28 cellular contexts compared by ENCODE assay signal in the genomic region with DNA sequence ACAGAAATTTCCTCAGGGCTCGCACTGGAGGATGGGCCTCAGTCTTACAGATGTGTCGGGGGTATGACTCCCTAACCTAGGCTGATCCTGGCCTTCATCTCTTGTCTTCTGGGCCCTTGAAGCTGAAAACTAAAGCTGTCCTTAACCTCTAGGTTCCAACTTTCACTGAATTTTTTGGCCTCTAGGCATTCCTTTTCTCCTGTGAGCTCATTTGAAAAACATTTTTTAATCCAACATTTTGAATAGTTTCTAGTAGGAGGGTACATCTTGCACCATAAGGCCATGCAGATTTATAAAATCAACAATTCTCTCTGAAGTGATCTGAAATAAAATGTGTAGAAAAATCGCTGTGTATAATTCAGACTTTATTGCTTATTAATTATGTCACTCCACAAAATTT. TPM values are rescaled to one million over a fixed set of nuclear protein-coding genes. Genes with fewer than 3 reads are reported as not detected.
A peak's percentile ranks its signal among the peaks of the same experiment; 100 is the strongest.
DNase-seq lines count a peak whose midpoint lies in the region; ATAC-seq, FAIRE-seq and TF ChIP-seq lines count a peak whose summit lies in the region.
"Had no signal": no experiment of that assay in that cellular context is flagged by ENCODE, and none has a peak within 500 bp of the region (broad histone marks: within the 10 kb centered on the region; RNA-seq: fewer than 3 reads in every experiment).

No MANE protein-coding gene starts in this region.

- H3K4me1 Mint-ChIP-seq in HFFc6 (ENCODE audit: low read depth) (peaks cover 39% of the 10 kb centered on the region), astrocyte (ENCODE audit: low read depth, unreplicated experiment) (peaks cover 5% of the 10 kb centered on the region)
- peaks cover 10% of the 10 kb centered on the region for H3K4me1 Mint-ChIP-seq in activated CD4-positive, alpha-beta T cell treated with anti-CD3 and anti-CD28 coated beads for 36 hours
- H3K4me1 Mint-ChIP-seq: CD14-positive monocyte had no signal

- H3K79me2 ChIP-seq in astrocyte (ENCODE audit: insufficient read depth, low read length) = no peaks in the 10 kb centered on the region

- H3K27me3 Mint-ChIP-seq in HFFc6 (ENCODE audit: insufficient read depth) (peaks cover 2% of the 10 kb centered on the region), astrocyte (ENCODE audit: low read depth, unreplicated experiment) (no peaks in the 10 kb centered on the region)
- no peaks in the 10 kb centered on the region for H3K27me3 Mint-ChIP-seq in activated CD4-positive, alpha-beta T cell treated with anti-CD3 and anti-CD28 coated beads for 36 hours
- H3K27me3 Mint-ChIP-seq: activated CD8-positive, alpha-beta memory T cell treated with anti-CD3 and anti-CD28 coated beads, Interleukin-2, amount 10 ng/mL, durations not matched to agents 7 days and 5 days had no signal

- H3K4me2 ChIP-seq in astrocyte (ENCODE audit: low read length) = no peak overlapping the region

- H2AFZ ChIP-seq in astrocyte (ENCODE audit: low read depth, low read length) = no peak overlapping the region

- intact Hi-C loops in activated CD4-positive, alpha-beta T cell treated with anti-CD3 and anti-CD28 coated beads for 36 hours (cut with DNase I, micrococcal nuclease) = no loop called here

- H3K4me1 ChIP-seq in astrocyte (ENCODE audit: insufficient read depth, low read length) (peaks cover 30% of the 10 kb centered on the region), gastroesophageal sphincter (peaks cover 0 to 34% (median 0%) of the 10 kb centered on the region in 3 donors), thoracic aorta (ENCODE audit: control insufficient read depth in 1 of 2, low read depth in 2 of 2) (peaks cover 24 to 37% of the 10 kb centered on the region in 2 donors)

- DNase-seq in HFFc6 (peak; percentile 13), astrocyte (ENCODE audit: low read depth) (no peak), thoracic aorta (ENCODE audit: low spot score) (no peak), NCI-H2196 (lab: John Stamatoyannopoulos, UW; ENCODE audit: unreplicated experiment) (no peak), NAMALWA (ENCODE audit: low spot score) (no peak)
- no peak for DNase-seq in activated CD4-positive, alpha-beta T cell treated with anti-CD3 and anti-CD28 coated beads for 36 hours
- DNase-seq: activated CD8-positive, alpha-beta memory T cell treated with anti-CD3 and anti-CD28 coated beads, Interleukin-2, amount 10 ng/mL, durations not matched to agents 7 days and 5 days; activated naive CD4-positive, alpha-beta T cell treated with Interleukin-2 at 50 U/mL for 16 hours; activated T-cell treated with anti-CD3 and anti-CD28 coated beads, Interleukin-2, amount 50 U/mL, for 72 hours; amniotic stem cell; dermis blood vessel endothelial cell; DND-41; esophagus squamous epithelium; KG1; NCI-H1436 treated with DMSO at 0.1 percent for 48 hours; NCI-H524 treated with DMSO at 0.1 percent for 48 hours; NK-92 treated with Interleukin-12 subunit alpha and Interleukin-12 subunit beta, amount 100 ng/mL, for 24 hours; pancreas; retina; SIG-M5; stimulated activated CD4-positive, alpha-beta T cell treated with anti-CD3 and anti-CD28 coated beads, Interleukin-4, amount 100 ng/mL, for 24 hours had no signal

- H3K27ac ChIP-seq in astrocyte (ENCODE audit: low read depth, low read length) = peak overlapping the region; percentile 59
- H3K27ac ChIP-seq in gastroesophageal sphincter = peak overlapping the region; percentile 59 to 68 (median 64)
- peak overlapping the region; percentile 78 to 90 for H3K27ac ChIP-seq in thoracic aorta
- H3K27ac ChIP-seq: pancreas had no signal

- H3K36me3 ChIP-seq in astrocyte (ENCODE audit: insufficient read depth, low read length) (no peaks in the 10 kb centered on the region), gastroesophageal sphincter (peaks cover 0 to 26% of the 10 kb centered on the region in 2 donors), thoracic aorta (no peaks in the 10 kb centered on the region)

- no peak for ATAC-seq in gastroesophageal sphincter
- ATAC-seq in thoracic aorta (ENCODE audit: insufficient number of reproducible peaks, low FRiP score, low read depth) = peak; percentile 48
- ATAC-seq in HG03175 (IDR thresholded peaks at IDR 0.05; ENCODE audit: unreplicated experiment) = no peak
- ATAC-seq in activated CD4-positive, alpha-beta T cell treated with anti-CD3 and anti-CD28 coated beads for 36 hours = no peak
- ATAC-seq: activated CD8-positive, alpha-beta memory T cell treated with anti-CD3 and anti-CD28 coated beads, Interleukin-2, amount 10 ng/mL, durations not matched to agents 7 days and 5 days; activated T-cell treated with anti-CD3 and anti-CD28 coated beads, Interleukin-2, amount 50 U/mL, for 72 hours; HCT116; pancreas; stimulated activated effector memory CD8-positive, alpha-beta T cell treated with anti-CD3 and anti-CD28 coated beads, Interleukin-12 subunit alpha, Interleukin-12 subunit beta, amount 100 ng/mL, for 72 hours; WTC11 had no signal

- H3K9ac ChIP-seq in astrocyte (ENCODE audit: low read length) = no peak overlapping the region

- POLR2A ChIA-PET in activated CD4-positive, alpha-beta T cell treated with anti-CD3 and anti-CD28 coated beads for 36 hours (lab: Charles Lee) = no interaction called here

- no peak for TF ChIP-seq EP300 in gastroesophageal sphincter (IDR thresholded peaks at IDR 0.05)

- TF ChIP-seq CTCF in HFFc6 (IDR thresholded peaks at IDR 0.05) = no peak
- no peak for TF ChIP-seq CTCF in astrocyte (IDR thresholded peaks at IDR 0.05; ENCODE audit: insufficient read depth, low read depth, low read length)
- TF ChIP-seq CTCF in gastroesophageal sphincter (IDR thresholded peaks at IDR 0.05) = no peak
- TF ChIP-seq CTCF in thoracic aorta (IDR thresholded peaks at IDR 0.05) = no peak

- peak overlapping the region; percentile 83 for H3K27ac Mint-ChIP-seq in HFFc6
- H3K27ac Mint-ChIP-seq in astrocyte (ENCODE audit: unreplicated experiment) = no peak overlapping the region
- H3K27ac Mint-ChIP-seq in activated CD4-positive, alpha-beta T cell treated with anti-CD3 and anti-CD28 coated beads for 36 hours = no peak overlapping the region
- H3K27ac Mint-ChIP-seq: activated T-cell treated with anti-CD3 and anti-CD28 coated beads, Interleukin-2, amount 50 U/mL, for 72 hours; CD14-positive monocyte; stimulated activated effector memory CD8-positive, alpha-beta T cell treated with anti-CD3 and anti-CD28 coated beads, Interleukin-12 subunit alpha, Interleukin-12 subunit beta, amount 100 ng/mL, for 72 hours; WTC11 had no signal

- H3K9me3 Mint-ChIP-seq in HFFc6 (no peaks in the 10 kb centered on the region), astrocyte (ENCODE audit: unreplicated experiment) (no peaks in the 10 kb centered on the region)
- H3K9me3 Mint-ChIP-seq in activated CD4-positive, alpha-beta T cell treated with anti-CD3 and anti-CD28 coated beads for 36 hours (ENCODE audit: low read depth) = no peaks in the 10 kb centered on the region
- H3K9me3 Mint-ChIP-seq: activated T-cell treated with anti-CD3 and anti-CD28 coated beads, Interleukin-2, amount 50 U/mL, for 72 hours; nephron; stimulated activated effector memory CD8-positive, alpha-beta T cell treated with anti-CD3 and anti-CD28 coated beads, Interleukin-12 subunit alpha, Interleukin-12 subunit beta, amount 100 ng/mL, for 72 hours; WTC11 had no signal

- H4K20me1 ChIP-seq in astrocyte (ENCODE audit: insufficient read depth, low read length) = no peaks in the 10 kb centered on the region

- H3K36me3 Mint-ChIP-seq in HFFc6 (ENCODE audit: low read depth) (no peaks in the 10 kb centered on the region), astrocyte (ENCODE audit: low read depth, unreplicated experiment) (peaks cover 10% of the 10 kb centered on the region)
- peaks cover 18% of the 10 kb centered on the region for H3K36me3 Mint-ChIP-seq in activated CD4-positive, alpha-beta T cell treated with anti-CD3 and anti-CD28 coated beads for 36 hours (ENCODE audit: low read depth)

- no peak for TF ChIP-seq POLR2A in gastroesophageal sphincter (IDR thresholded peaks at IDR 0.05)

- H3K4me3 Mint-ChIP-seq in HFFc6 = peak overlapping the region; percentile 42; the same call in 1 of the 2 replicates
- no peak overlapping the region for H3K4me3 Mint-ChIP-seq in astrocyte (ENCODE audit: unreplicated experiment)
- H3K4me3 Mint-ChIP-seq in activated CD4-positive, alpha-beta T cell treated with anti-CD3 and anti-CD28 coated beads for 36 hours = no peak overlapping the region
- H3K4me3 Mint-ChIP-seq: activated CD8-positive, alpha-beta memory T cell treated with anti-CD3 and anti-CD28 coated beads, Interleukin-2, amount 10 ng/mL, durations not matched to agents 7 days and 5 days; activated T-cell treated with anti-CD3 and anti-CD28 coated beads, Interleukin-2, amount 50 U/mL, for 72 hours; CD14-positive monocyte; nephron; stimulated activated effector memory CD8-positive, alpha-beta T cell treated with anti-CD3 and anti-CD28 coated beads, Interleukin-12 subunit alpha, Interleukin-12 subunit beta, amount 100 ng/mL, for 72 hours; WTC11 had no signal

- CTCF ChIA-PET in activated CD4-positive, alpha-beta T cell treated with anti-CD3 and anti-CD28 coated beads for 36 hours (lab: Charles Lee) = interaction anchor here (0.6 kb wide), 1 partner anchor 41 kb away, joined by 3 read pairs; no protein-coding TSS in a partner anchor

- H3K9me3 ChIP-seq in astrocyte (ENCODE audit: insufficient read depth, low read depth, low read length) = no peaks in the 10 kb centered on the region
- no peaks in the 10 kb centered on the region for H3K9me3 ChIP-seq in gastroesophageal sphincter
- no peaks in the 10 kb centered on the region for H3K9me3 ChIP-seq in thoracic aorta
- H3K9me3 ChIP-seq: esophagus squamous epithelium, pancreas had no signal

- no peaks in the 10 kb centered on the region for H3K27me3 ChIP-seq in astrocyte (ENCODE audit: insufficient read depth, low read length)
- H3K27me3 ChIP-seq in gastroesophageal sphincter = no peaks in the 10 kb centered on the region
- no peaks in the 10 kb centered on the region for H3K27me3 ChIP-seq in thoracic aorta (replicated peaks; ENCODE audit: insufficient read depth)
- H3K27me3 ChIP-seq: esophagus squamous epithelium, pancreas had no signal

- no peak overlapping the region for H3K4me3 ChIP-seq in astrocyte (ENCODE audit: insufficient read depth, low read depth, low read length)
- H3K4me3 ChIP-seq in gastroesophageal sphincter = no peak overlapping the region
- H3K4me3 ChIP-seq in thoracic aorta = no peak overlapping the region
- H3K4me3 ChIP-seq: esophagus squamous epithelium, pancreas had no signal

- WGBS in gastroesophageal sphincter (ENCODE audit: low coverage in 1 of 2), 2 donors = 61 to 83% methylated on average over 2 to 3 of the region's 3 CpGs

- FAIRE-seq in astrocyte (lab: Jason Lieb, UNC) = no peak

RNA-seq across cellular contexts. Expression of a gene that starts 19.7 kb away (rescaled TPM):
- total RNA-seq in HFFc6 (2021; fragmentation: NEBNext Ultra II Directional; extraction: Animal tissue kit (Norgen Biotek cat#: 25700)) = 10 to 100 TPM; 26.3 to 30.9 (median 28.9) TPM
- total RNA-seq in astrocyte = 19.2 and 19.4 TPM in 2 replicates
- total RNA-seq in gastroesophageal sphincter = 10 to 100 TPM; 29.6 to 43.0 (median 32.8) TPM
- total RNA-seq in thoracic aorta = 10 to 100 TPM; 15.2 to 35.6 TPM
- total RNA-seq in activated CD4-positive, alpha-beta T cell treated with anti-CD3 and anti-CD28 coated beads for 36 hours = 10 to 100 TPM; 19.4 to 26.5 TPM

RNA-seq across cellular contexts. Expression of a gene that starts 19.8 kb away (rescaled TPM):
- total RNA-seq in HFFc6 (2021; fragmentation: NEBNext Ultra II Directional; extraction: Animal tissue kit (Norgen Biotek cat#: 25700)) = 10 to 100 TPM; 24.8 to 29.5 (median 26.1) TPM
- total RNA-seq in astrocyte = 26.3 and 26.5 TPM in 2 replicates
- 10 to 100 TPM; 42.1 to 57.5 (median 54.7) TPM for total RNA-seq in gastroesophageal sphincter
- total RNA-seq in thoracic aorta = 10 to 100 TPM; 41.6 to 65.3 TPM
- total RNA-seq in activated CD4-positive, alpha-beta T cell treated with anti-CD3 and anti-CD28 coated beads for 36 hours = 10 to 100 TPM; 27.7 to 37.9 TPM
